In genomic region chr9:77892171-77892570, GRCh38 we compare ENCODE assay signal across 11 cellular contexts.
DNase-seq lines count a peak whose midpoint lies in the region; ATAC-seq lines count a peak whose summit lies in the region.
"Had no signal": no experiment of that assay in that cellular context is flagged by ENCODE, and none has a peak within 500 bp of the region (broad histone marks: within the 10 kb centered on the region; RNA-seq: fewer than 3 reads in every experiment).

No MANE protein-coding gene starts in this region.

- no peak overlapping the region for H3K4ac ChIP-seq in trophoblast cell (ENCODE audit: low read depth, low read length)

- DNase-seq in activated CD4-positive, alpha-beta T cell treated with anti-CD3 and anti-CD28 coated beads, Interleukin-2, amount 10 ng/mL, durations not matched to agents 24 days and 14 days = no peak
- no peak for DNase-seq in activated CD4-positive, alpha-beta T cell treated with anti-CD3 and anti-CD28 coated beads, Interleukin-2, amount 50 U/mL, for 1 hour
- peak; percentile 82 for DNase-seq in OCI-M1 (lab: John Stamatoyannopoulos, UW)
- no peak for DNase-seq in trophoblast cell
- DNase-seq in EL = no peak
- no peak for DNase-seq in cerebellar nuclear complex (lab: John Stamatoyannopoulos, UW)
- DNase-seq: activated gamma-delta T cell treated with Interleukin-2 at 50 U/mL for 16 hours, kidney, NCI-H2171 treated with DMSO at 0.1 percent for 48 hours had no signal

- H3K36me3 ChIP-seq in trophoblast cell (ENCODE audit: control insufficient read depth in 1 of 2, insufficient read depth in 2 of 2, low read length in 2 of 2) = no peaks in the 10 kb centered on the region

- no peaks in the 10 kb centered on the region for H3K9me3 ChIP-seq in trophoblast cell (ENCODE audit: insufficient read depth, low read depth, low read length)

- H3K4me3 Mint-ChIP-seq in activated CD4-positive, alpha-beta T cell treated with anti-CD3 and anti-CD28 coated beads, Interleukin-2, amount 10 ng/mL, durations not matched to agents 24 days and 14 days = no peak overlapping the region

- H3K4me1 ChIP-seq in trophoblast cell (ENCODE audit: control insufficient read depth in 1 of 2, insufficient read depth in 2 of 2, low read length in 2 of 2) = peaks cover 0 to 7% of the 10 kb centered on the region in 2 experiments

- H3K9ac ChIP-seq in trophoblast cell (ENCODE audit: low read length) = no peak overlapping the region

- intact Hi-C loops in activated CD4-positive, alpha-beta T cell treated with anti-CD3 and anti-CD28 coated beads, Interleukin-2, amount 10 ng/mL, durations not matched to agents 24 days and 14 days (cut with micrococcal nuclease) = no loop called here

- no peak overlapping the region for H3K23ac ChIP-seq in trophoblast cell (ENCODE audit: low read length)

- no peak overlapping the region for H2BK5ac ChIP-seq in trophoblast cell (ENCODE audit: low read depth, low read length, poor library complexity)

- H2BK12ac ChIP-seq in trophoblast cell (ENCODE audit: low read length) = no peak overlapping the region

- no peaks in the 10 kb centered on the region for H3K79me1 ChIP-seq in trophoblast cell (ENCODE audit: low read length)

- WGBS in trophoblast cell (ENCODE audit: extremely low coverage, insufficient coverage, insufficient read length) = no CpG with 5 or more reads among the region's 1 CpG

- H2BK120ac ChIP-seq in trophoblast cell (ENCODE audit: insufficient read depth, low read length, poor library complexity) = no peak overlapping the region

- H3K4me2 ChIP-seq in trophoblast cell (ENCODE audit: low read length) = no peak overlapping the region

- peaks cover 21% of the 10 kb centered on the region for H3K4me1 Mint-ChIP-seq in activated CD4-positive, alpha-beta T cell treated with anti-CD3 and anti-CD28 coated beads, Interleukin-2, amount 10 ng/mL, durations not matched to agents 24 days and 14 days

- H4K12ac ChIP-seq in trophoblast cell (ENCODE audit: low read depth, low read length) = no peak overlapping the region

- H4K91ac ChIP-seq in trophoblast cell (ENCODE audit: low read depth, low read length) = no peak overlapping the region

- H3K79me2 ChIP-seq in trophoblast cell (ENCODE audit: control insufficient read depth, insufficient read depth, low read length, poor library complexity) = no peaks in the 10 kb centered on the region

- H4K8ac ChIP-seq in trophoblast cell (ENCODE audit: low read depth, low read length) = no peak overlapping the region

- no peak overlapping the region for H2AFZ ChIP-seq in trophoblast cell (ENCODE audit: insufficient read depth, low read length, poor library complexity)

- H3K14ac ChIP-seq in trophoblast cell (ENCODE audit: low read length) = no peak overlapping the region

- H3K18ac ChIP-seq in trophoblast cell (ENCODE audit: low read length) = peak overlapping the region; percentile 16

- peak overlapping the region; percentile 7 for H3K27ac Mint-ChIP-seq in activated CD4-positive, alpha-beta T cell treated with anti-CD3 and anti-CD28 coated beads, Interleukin-2, amount 10 ng/mL, durations not matched to agents 24 days and 14 days

- H3K27me3 Mint-ChIP-seq in activated CD4-positive, alpha-beta T cell treated with anti-CD3 and anti-CD28 coated beads, Interleukin-2, amount 10 ng/mL, durations not matched to agents 24 days and 14 days = no peaks in the 10 kb centered on the region

- H3K4me3 ChIP-seq in trophoblast cell (ENCODE audit: low read depth, low read length) = no peak overlapping the region

- no peaks in the 10 kb centered on the region for H3K27me3 ChIP-seq in trophoblast cell (ENCODE audit: insufficient read depth, low read length)

- peaks cover 18% of the 10 kb centered on the region for H3K36me3 Mint-ChIP-seq in activated CD4-positive, alpha-beta T cell treated with anti-CD3 and anti-CD28 coated beads, Interleukin-2, amount 10 ng/mL, durations not matched to agents 24 days and 14 days (ENCODE audit: low read depth)

- peak; percentile 88 for ATAC-seq in HG02588 (IDR thresholded peaks at IDR 0.05; ENCODE audit: unreplicated experiment)
- ATAC-seq in HG02840 (IDR thresholded peaks at IDR 0.05; ENCODE audit: low FRiP score, unreplicated experiment) = no peak

- no peaks in the 10 kb centered on the region for H3K9me3 Mint-ChIP-seq in activated CD4-positive, alpha-beta T cell treated with anti-CD3 and anti-CD28 coated beads, Interleukin-2, amount 10 ng/mL, durations not matched to agents 24 days and 14 days

- H2AK5ac ChIP-seq in trophoblast cell (ENCODE audit: low read length) = no peak overlapping the region

- no peak overlapping the region for H3K27ac ChIP-seq in trophoblast cell (ENCODE audit: low read depth, low read length)
